In the genomic region with DNA sequence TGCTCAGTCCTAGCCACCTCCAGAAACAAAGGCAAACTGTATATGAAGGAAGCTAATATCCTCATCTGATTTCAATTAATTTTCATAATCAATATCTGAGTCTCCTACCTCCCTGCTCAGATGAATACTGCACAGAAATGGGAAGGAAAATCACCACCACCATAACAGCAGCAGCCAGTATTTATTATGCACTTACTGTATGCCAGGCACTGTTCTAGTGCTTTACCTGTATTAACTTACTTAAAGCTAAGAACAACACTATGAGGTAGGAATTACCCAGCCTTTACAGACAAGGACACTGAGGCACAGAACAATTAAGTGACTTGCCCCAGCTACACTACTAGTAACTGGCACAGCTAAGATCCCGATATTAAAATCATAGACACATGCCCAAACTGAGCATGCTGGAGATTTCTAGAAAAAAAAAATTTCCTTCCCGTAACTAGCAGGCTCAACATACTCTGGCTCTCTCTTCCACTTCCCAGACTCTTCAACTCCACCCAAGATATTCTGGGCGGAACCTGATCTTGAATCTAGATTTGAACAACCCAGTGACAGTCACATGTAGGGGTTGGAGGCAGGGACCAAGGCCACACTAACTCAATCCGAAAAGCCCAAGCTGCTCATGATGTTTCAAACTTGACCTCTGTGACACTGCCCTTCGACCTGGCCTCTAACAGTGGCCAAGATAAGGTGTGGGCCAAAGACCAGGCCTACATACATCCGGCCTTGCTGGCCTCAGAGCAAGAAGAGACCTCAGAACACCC, we compare ENCODE assay signal across 10 cellular contexts. TPM values are rescaled to one million over a fixed set of nuclear protein-coding genes. Genes with fewer than 3 reads are reported as not detected.
A peak's percentile ranks its signal among the peaks of the same experiment; 100 is the strongest.
DNase-seq lines count a peak whose midpoint lies in the region; ATAC-seq and TF ChIP-seq lines count a peak whose summit lies in the region.
"Had no signal": no experiment of that assay in that cellular context is flagged by ENCODE, and none has a peak within 500 bp of the region (broad histone marks: within the 10 kb centered on the region; RNA-seq: fewer than 3 reads in every experiment).

No MANE protein-coding gene starts in this region.

- POLR2A ChIA-PET in Caco-2 (lab: Charles Lee) (no interaction called here), Panc1 (lab: Charles Lee) (interaction anchor here (0.5 kb wide), 1 partner anchor 54 kb away, joined by 11 read pairs; no protein-coding TSS in a partner anchor)

- peaks cover 50% of the 10 kb centered on the region for H3K36me3 Mint-ChIP-seq in Caco-2 (ENCODE audit: insufficient read depth, unreplicated experiment)
- H3K36me3 Mint-ChIP-seq in endothelial cell (ENCODE audit: low read depth, unreplicated experiment): peaks cover 3% of the 10 kb centered on the region

- H3K79me2 ChIP-seq in parathyroid adenoma: peaks cover 3% of the 10 kb centered on the region

- in situ Hi-C loops in Panc1 (cut with HindIII; ENCODE audit: low pct_unique_long_range_greater_than_20kb, low sequenced_read_pairs) (no loop called here), ACHN (cut with HindIII; ENCODE audit: low pct_ligation_motif_present, low pct_unique_long_range_greater_than_20kb, low sequenced_read_pairs) (no loop called here)

- H3K36me3 ChIP-seq in Caco-2 (ENCODE audit: control insufficient read depth, insufficient read depth, low read length) (peaks cover 2% of the 10 kb centered on the region), Panc1 (ENCODE audit: control insufficient read depth, insufficient read depth, low read length) (peaks cover 18% of the 10 kb centered on the region), esophagus (ENCODE audit: control insufficient read depth in 2 of 2, insufficient read depth in 2 of 2, low read length in 1 of 2) (peaks cover 6 to 11% of the 10 kb centered on the region in 2 donors), parathyroid adenoma (ENCODE audit: control insufficient read depth, insufficient read depth, low read length) (no peaks in the 10 kb centered on the region)

- H2AFZ ChIP-seq in parathyroid adenoma: peak overlapping the region; percentile 26

- CTCF ChIA-PET in Caco-2 (lab: Charles Lee) (interaction anchor here (0.6 kb wide), 2 partner anchors 9 to 13 kb away, joined by 3 read pairs; no protein-coding TSS in a partner anchor), Panc1 (lab: Charles Lee) (no interaction called here)

- H3K9me3 ChIP-seq in Caco-2 (no peaks in the 10 kb centered on the region), Panc1 (ENCODE audit: control insufficient read depth, insufficient read depth, low read depth, low read length) (no peaks in the 10 kb centered on the region), esophagus (ENCODE audit: control insufficient read depth in 2 of 2, insufficient read depth in 1 of 2, low read depth in 1 of 2, low read length in 1 of 2) (no peaks in the 10 kb centered on the region), parathyroid adenoma (ENCODE audit: control insufficient read depth, low read length) (no peaks in the 10 kb centered on the region)

- no peak for TF ChIP-seq CTCF in Caco-2 (IDR thresholded peaks at IDR 0.05; ENCODE audit: insufficient read depth in 1 of 2, low read depth in 1 of 2, low read length in 1 of 2, severe bottlenecking in 1 of 2, unreplicated experiment in 1 of 2)
- TF ChIP-seq CTCF in Panc1 (IDR thresholded peaks at IDR 0.05): no peak
- no peak for TF ChIP-seq CTCF in parathyroid adenoma (IDR thresholded peaks at IDR 0.05)
- no peak for TF ChIP-seq CTCF in endothelial cell (IDR thresholded peaks at IDR 0.05; ENCODE audit: unreplicated experiment)

- H3K4me3 ChIP-seq in Caco-2 (ENCODE audit: low read depth, low read length) (no peak overlapping the region), Panc1 (ENCODE audit: low read depth in 2 of 2, low read length in 2 of 2) (peak overlapping the region; percentile 8 to 34; a peak in 3 of 4 replicates), esophagus (ENCODE audit: low read depth in 1 of 2, low read length in 2 of 2) (peak overlapping the region in 1 of 2 donors; percentile 12), parathyroid adenoma (ENCODE audit: low read depth, low read length) (no peak overlapping the region)

- H3K27me3 Mint-ChIP-seq in Caco-2 (ENCODE audit: insufficient read depth, unreplicated experiment) (no peaks in the 10 kb centered on the region), endothelial cell (ENCODE audit: unreplicated experiment) (peaks cover 8% of the 10 kb centered on the region)

- 48 to 56% methylated on average over 6 of the region's 6 CpGs for WGBS in esophagus, 2 donors

- no peak for DNase-seq in Caco-2
- DNase-seq in Panc1 (ENCODE audit: low read depth, low spot score): no peak
- no peak for DNase-seq in endothelial cell (ENCODE audit: low spot score)
- no peak for DNase-seq in ACHN
- DNase-seq in dermis blood vessel endothelial cell: no peak
- no peak for DNase-seq in NCI-H2029 (lab: John Stamatoyannopoulos, UW)
- DNase-seq: NCI-H446 treated with DMSO at 0.1 percent for 48 hours; stimulated activated CD4-positive, alpha-beta T cell treated with anti-CD3 and anti-CD28 coated beads, Interleukin-2, amount 100 ng/mL, for 24 hours had no signal

- H3K4me2 ChIP-seq in parathyroid adenoma (ENCODE audit: low read length): peak overlapping the region; percentile 6

- H3K27ac ChIP-seq in Panc1 (ENCODE audit: low read length): peak overlapping the region; percentile 55
- H3K27ac ChIP-seq in esophagus (ENCODE audit: low read depth in 2 of 2, low read length in 1 of 2): peak overlapping the region; percentile 8 to 38
- H3K27ac ChIP-seq in parathyroid adenoma: peak overlapping the region; percentile 32

- BruUV-seq in Caco-2 (replicated peaks; lab: Mats Ljungman, UMichigan): no TSS peak
- no TSS peak for BruUV-seq in Panc1 (replicated peaks; lab: Mats Ljungman, UMichigan)

- no peak for ATAC-seq in Panc1

- H3K27ac Mint-ChIP-seq in Caco-2 (ENCODE audit: unreplicated experiment) (peak overlapping the region; percentile 20), endothelial cell (ENCODE audit: unreplicated experiment) (no peak overlapping the region)

- no peaks in the 10 kb centered on the region for H3K9me3 Mint-ChIP-seq in Caco-2 (ENCODE audit: unreplicated experiment)
- H3K9me3 Mint-ChIP-seq in endothelial cell (ENCODE audit: unreplicated experiment): no peaks in the 10 kb centered on the region

- H3K9ac ChIP-seq in parathyroid adenoma: no peak overlapping the region

- H3K4me1 Mint-ChIP-seq in Caco-2 (ENCODE audit: low read depth, unreplicated experiment) (peaks cover 20% of the 10 kb centered on the region), endothelial cell (ENCODE audit: unreplicated experiment) (peaks cover 5% of the 10 kb centered on the region)

- H3K27me3 ChIP-seq in Caco-2 (replicated peaks; ENCODE audit: control insufficient read depth, insufficient read depth, low read length) (no peaks in the 10 kb centered on the region), Panc1 (ENCODE audit: control insufficient read depth, insufficient read depth, low read length) (no peaks in the 10 kb centered on the region), esophagus (ENCODE audit: control insufficient read depth in 1 of 2, insufficient read depth in 2 of 2, low read length in 2 of 2) (no peaks in the 10 kb centered on the region), parathyroid adenoma (ENCODE audit: control insufficient read depth, insufficient read depth, low read length) (no peaks in the 10 kb centered on the region)

- intact Hi-C loops in Caco-2 (cut with micrococcal nuclease; ENCODE audit: unreplicated experiment) (no loop called here), Panc1 (cut with micrococcal nuclease; ENCODE audit: unreplicated experiment) (loop anchor here (5.0 kb wide), 1 partner anchor 32 kb away; no protein-coding TSS in a partner anchor)

- H3K4me3 Mint-ChIP-seq in Caco-2 (ENCODE audit: unreplicated experiment) (no peak overlapping the region), endothelial cell (ENCODE audit: unreplicated experiment) (no peak overlapping the region)

- H3K4me1 ChIP-seq in Caco-2 (peaks cover 14% of the 10 kb centered on the region; the same call in 1 of the 2 replicates), Panc1 (ENCODE audit: control insufficient read depth, insufficient read depth, low read length) (peaks cover 10% of the 10 kb centered on the region), esophagus (ENCODE audit: control insufficient read depth in 2 of 2, insufficient read depth in 2 of 2, low read length in 1 of 2) (peaks cover 2 to 8% of the 10 kb centered on the region in 2 donors), parathyroid adenoma (no peaks in the 10 kb centered on the region)

RNA-seq across cellular contexts. Expression of a gene that starts 3.9 kb away (rescaled TPM):
- total RNA-seq in Caco-2 (2022) (85.6 and 89.4 TPM in 2 replicates), Panc1 (2021; ENCODE audit: unreplicated experiment) (73.2 TPM), endothelial cell (ENCODE audit: unreplicated experiment) (13.8 TPM), dermis blood vessel endothelial cell (33.2 and 51.0 TPM in 2 replicates)
- polyA plus RNA-seq in Panc1 (2012; ENCODE audit: insufficient read length): 42.3 TPM
- 10 to 100 TPM; 15.9 to 18.2 TPM for polyA plus RNA-seq in esophagus

RNA-seq across cellular contexts. Expression of a gene that starts 50.9 kb away (rescaled TPM):
- total RNA-seq in Caco-2 (2022) (26.9 and 27.0 TPM in 2 replicates), Panc1 (2021; ENCODE audit: unreplicated experiment) (32.9 TPM), endothelial cell (ENCODE audit: unreplicated experiment) (14.6 TPM), dermis blood vessel endothelial cell (16.5 and 18.8 TPM in 2 replicates)
- polyA plus RNA-seq in Panc1 (2012; ENCODE audit: insufficient read length): 12.3 TPM
- polyA plus RNA-seq in esophagus: 1 to 10 TPM; 8.8 to 9.4 TPM

Comparison
In these comparisons a context has a peak if more than half of its experiments do, and no peak if none do; other contexts are left out.
1. H3K4me3 ChIP-seq: peak in Panc1 (2 of 2); none in Caco-2 (single experiment) and parathyroid adenoma (single experiment).
2. Peak in every context shown above with its lines, with median percentiles within 50 percentile points of each other: H3K27ac ChIP-seq.